In genomic region chr6:89351632-89352328, GRCh38 we compare ENCODE assay signal across 8 cellular contexts. TPM values are rescaled to one million over a fixed set of nuclear protein-coding genes. Genes with fewer than 3 reads are reported as not detected.
DNase-seq lines count a peak whose midpoint lies in the region; ATAC-seq lines count a peak whose summit lies in the region.

No MANE protein-coding gene starts in this region.

- H3K36me3 ChIP-seq in ES-I3 (ENCODE audit: insufficient read depth, low read length) = no peaks in the 10 kb centered on the region

- no peak for ATAC-seq in GM18861 (IDR thresholded peaks at IDR 0.05; ENCODE audit: unreplicated experiment)

- peak overlapping the region; percentile 91 for H3K9ac ChIP-seq in ES-I3 (ENCODE audit: low read depth, low read length)

- no peaks in the 10 kb centered on the region for H3K27me3 ChIP-seq in mononuclear cell (ENCODE audit: insufficient read depth, low read length)

- H3K4me1 ChIP-seq in ES-I3 (ENCODE audit: insufficient read depth, low read length) (peaks cover 17% of the 10 kb centered on the region), mononuclear cell (ENCODE audit: insufficient read depth, low read length) (peaks cover 58% of the 10 kb centered on the region)

- H3K9me3 ChIP-seq in ES-I3 (ENCODE audit: control insufficient read depth, insufficient read depth, low read length) (no peaks in the 10 kb centered on the region), mononuclear cell (ENCODE audit: low read depth, low read length) (no peaks in the 10 kb centered on the region)

- peak overlapping the region; percentile 86 for H3K4me3 ChIP-seq in mononuclear cell (ENCODE audit: low read length)

- DNase-seq in NAMALWA (ENCODE audit: low spot score) (peak; percentile 44), activated gamma-delta T cell treated with Interleukin-2 at 50 U/mL for 16 hours (no peak), SW480 (ENCODE audit: low spot score) (no peak), DMS53 treated with DMSO at 0.1 percent for 48 hours (lab: John Stamatoyannopoulos, UW; ENCODE audit: unreplicated experiment) (no peak)
- DNase-seq in central memory CD4-positive, alpha-beta T cell = peak; percentile 9

RNA-seq across cellular contexts. Expression of gene UBE2J1, which starts 0.7 kb away (rescaled TPM):
- total RNA-seq in mononuclear cell = 83.2 TPM

RNA-seq across cellular contexts. Expression of gene GABRR2, which starts 36.7 kb away (rescaled TPM):
- 0.63 TPM for total RNA-seq in mononuclear cell

Comparison
In these comparisons a context has a peak if more than half of its experiments do, and no peak if none do; other contexts are left out.
1. DNase-seq: peak in NAMALWA (single experiment) and central memory CD4-positive, alpha-beta T cell (single experiment); none in activated gamma-delta T cell treated with Interleukin-2 at 50 U/mL for 16 hours (single experiment), SW480 (single experiment) and DMS53 treated with DMSO at 0.1 percent for 48 hours (single experiment).